In genomic region chr2:156340377-156340776, GRCh38 we compare ENCODE assay signal across 1 cellular context.
TF ChIP-seq lines count a peak whose summit lies in the region.

No MANE protein-coding gene starts in this region.

TF ChIP-seq in HepG2, 621 proteins besides CTCF, POLR2A, EP300 and RAD21 (continued from another document):
- no peak for TF ChIP-seq ZGPAT (CRISPR knock-in tag; IDR thresholded peaks at IDR 0.05)
- no peak for TF ChIP-seq THYN1 (CRISPR knock-in tag; IDR thresholded peaks at IDR 0.05; ENCODE audit: borderline replicate concordance, low read depth)
- TF ChIP-seq HES4 (CRISPR knock-in tag; IDR thresholded peaks at IDR 0.05; ENCODE audit: borderline replicate concordance): no peak
- no peak for TF ChIP-seq NPAS2 (CRISPR knock-in tag; IDR thresholded peaks at IDR 0.05; ENCODE audit: borderline replicate concordance)
- TF ChIP-seq EEA1 (CRISPR knock-in tag; IDR thresholded peaks at IDR 0.05; ENCODE audit: borderline replicate concordance): no peak
- TF ChIP-seq ZBTB21 (CRISPR knock-in tag; IDR thresholded peaks at IDR 0.05): no peak
- TF ChIP-seq NR2C2 (CRISPR knock-in tag; IDR thresholded peaks at IDR 0.05; ENCODE audit: borderline replicate concordance): no peak
- TF ChIP-seq MZF1 (CRISPR knock-in tag; IDR thresholded peaks at IDR 0.05; ENCODE audit: borderline replicate concordance): no peak
- TF ChIP-seq, protein P1, sequence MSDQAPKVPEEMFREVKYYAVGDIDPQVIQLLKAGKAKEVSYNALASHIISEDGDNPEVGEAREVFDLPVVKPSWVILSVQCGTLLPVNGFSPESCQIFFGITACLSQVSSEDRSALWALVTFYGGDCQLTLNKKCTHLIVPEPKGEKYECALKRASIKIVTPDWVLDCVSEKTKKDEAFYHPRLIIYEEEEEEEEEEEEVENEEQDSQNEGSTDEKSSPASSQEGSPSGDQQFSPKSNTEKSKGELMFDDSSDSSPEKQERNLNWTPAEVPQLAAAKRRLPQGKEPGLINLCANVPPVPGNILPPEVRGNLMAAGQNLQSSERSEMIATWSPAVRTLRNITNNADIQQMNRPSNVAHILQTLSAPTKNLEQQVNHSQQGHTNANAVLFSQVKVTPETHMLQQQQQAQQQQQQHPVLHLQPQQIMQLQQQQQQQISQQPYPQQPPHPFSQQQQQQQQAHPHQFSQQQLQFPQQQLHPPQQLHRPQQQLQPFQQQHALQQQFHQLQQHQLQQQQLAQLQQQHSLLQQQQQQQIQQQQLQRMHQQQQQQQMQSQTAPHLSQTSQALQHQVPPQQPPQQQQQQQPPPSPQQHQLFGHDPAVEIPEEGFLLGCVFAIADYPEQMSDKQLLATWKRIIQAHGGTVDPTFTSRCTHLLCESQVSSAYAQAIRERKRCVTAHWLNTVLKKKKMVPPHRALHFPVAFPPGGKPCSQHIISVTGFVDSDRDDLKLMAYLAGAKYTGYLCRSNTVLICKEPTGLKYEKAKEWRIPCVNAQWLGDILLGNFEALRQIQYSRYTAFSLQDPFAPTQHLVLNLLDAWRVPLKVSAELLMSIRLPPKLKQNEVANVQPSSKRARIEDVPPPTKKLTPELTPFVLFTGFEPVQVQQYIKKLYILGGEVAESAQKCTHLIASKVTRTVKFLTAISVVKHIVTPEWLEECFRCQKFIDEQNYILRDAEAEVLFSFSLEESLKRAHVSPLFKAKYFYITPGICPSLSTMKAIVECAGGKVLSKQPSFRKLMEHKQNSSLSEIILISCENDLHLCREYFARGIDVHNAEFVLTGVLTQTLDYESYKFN (CRISPR knock-in tag; conservative IDR thresholded peaks at IDR 0.05): no peak
- no peak for TF ChIP-seq KLF9 (CRISPR knock-in tag; IDR thresholded peaks at IDR 0.05; ENCODE audit: low read depth)
- TF ChIP-seq ZNF124 (CRISPR knock-in tag; IDR thresholded peaks at IDR 0.05): no peak
- no peak for TF ChIP-seq ATF1 (CRISPR knock-in tag; IDR thresholded peaks at IDR 0.05)
- TF ChIP-seq TSC22D2 (CRISPR knock-in tag; IDR thresholded peaks at IDR 0.05; ENCODE audit: borderline replicate concordance): no peak
- no peak for TF ChIP-seq GLI4 (CRISPR knock-in tag; IDR thresholded peaks at IDR 0.05; ENCODE audit: borderline replicate concordance)
- no peak for TF ChIP-seq HOXA5 (CRISPR knock-in tag; IDR thresholded peaks at IDR 0.05)
- TF ChIP-seq RBAK (CRISPR knock-in tag; IDR thresholded peaks at IDR 0.05): no peak
